35 cellular contexts compared by ENCODE assay signal in the genomic region with DNA sequence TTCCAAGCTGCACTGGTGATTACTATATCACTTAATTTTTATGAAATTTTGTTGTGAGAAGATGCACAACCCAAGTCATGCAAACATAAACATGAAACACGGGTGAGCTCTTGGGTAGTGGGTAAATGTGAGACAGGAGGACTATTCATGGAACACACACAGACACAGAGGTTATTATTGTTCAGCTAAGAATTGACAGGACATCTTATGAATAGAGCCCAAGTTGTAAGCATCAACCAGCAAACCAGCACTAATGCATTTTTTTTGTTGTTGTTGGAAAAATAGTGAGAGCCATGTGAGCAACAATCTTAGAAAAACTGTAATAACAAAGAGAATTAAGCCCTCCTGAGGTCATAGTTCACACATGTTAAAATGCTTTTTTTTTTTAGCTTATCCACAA.
"Had no signal": no experiment of that assay in that cellular context is flagged by ENCODE, and none has a peak within 500 bp of the region (broad histone marks: within the 10 kb centered on the region; RNA-seq: fewer than 3 reads in every experiment).

No MANE protein-coding gene starts in this region.

- H3K36me3 Mint-ChIP-seq: activated CD4-positive, alpha-beta memory T cell treated with anti-CD3 and anti-CD28 coated beads for 36 hours; activated naive CD4-positive, alpha-beta T cell treated with anti-CD3 and anti-CD28 coated beads, Interleukin-2, amount 50 U/mL, for 72 hours; activated naive CD8-positive, alpha-beta T cell treated with anti-CD3 and anti-CD28 coated beads for 36 hours had no signal

- DNase-seq: activated B cell treated with CpG ODN at 0.5 μM for 24 hours; activated CD4-positive, alpha-beta memory T cell treated with anti-CD3 and anti-CD28 coated beads for 36 hours; activated CD4-positive, alpha-beta T cell treated with anti-CD3 and anti-CD28 coated beads for 4 hours; activated CD4-positive, alpha-beta T cell treated with anti-CD3 and anti-CD28 coated beads, Interleukin-2, amount 10 ng/mL, durations not matched to agents 24 days and 14 days; activated CD4-positive, alpha-beta T cell treated with anti-CD3 and anti-CD28 coated beads, Interleukin-2, amount 50 U/mL, for 1 hour; activated CD4-positive, alpha-beta T cell treated with anti-CD3 and anti-CD28 coated beads, Interleukin-2, amount 50 U/mL, for 4 hours; activated CD4-positive, CD25-positive, alpha-beta regulatory T cell treated with anti-CD3 and anti-CD28 coated beads, Interleukin-2, amount 50 U/mL, for 72 hours; activated CD8-positive, alpha-beta memory T cell treated with anti-CD3 and anti-CD28 coated beads, Interleukin-2, amount 50 U/mL, for 4 hours; activated CD8-positive, alpha-beta T cell treated with anti-CD3 and anti-CD28 coated beads for 36 hours; activated effector memory CD4-positive, alpha-beta T cell treated with anti-CD3 and anti-CD28 coated beads, Interleukin-2, amount 50 U/mL, for 16 hours; activated gamma-delta T cell treated with Interleukin-2 at 50 U/mL for 16 hours; activated naive CD4-positive, alpha-beta T cell; activated naive CD4-positive, alpha-beta T cell treated with anti-CD3 and anti-CD28 coated beads for 36 hours; activated naive CD4-positive, alpha-beta T cell treated with anti-CD3 and anti-CD28 coated beads, Interleukin-2, amount 50 U/mL, for 16 hours; activated naive CD8-positive, alpha-beta T cell treated with anti-CD3 and anti-CD28 coated beads for 36 hours; activated T-cell treated with anti-CD3 and anti-CD28 coated beads for 4 hours; activated T-cell treated with anti-CD3 and anti-CD28 coated beads, Interleukin-2, amount 50 U/mL, for 1 hour; activated T-cell treated with anti-CD3 and anti-CD28 coated beads, Interleukin-2, amount 50 U/mL, for 4 hours; activated T-cell treated with anti-CD3 and anti-CD28 coated beads, Interleukin-2, amount 50 U/mL, for 72 hours; adrenal gland; amniotic stem cell; aorta; body of pancreas; brain microvascular endothelial cell; central memory CD4-positive, alpha-beta T cell; T-helper 1 cell; T-helper 2 cell; T-helper 9 cell had no signal

- H3K27ac ChIP-seq: adrenal gland, body of pancreas, brain microvascular endothelial cell, breast epithelium, VCaP had no signal

- H3K9me3 Mint-ChIP-seq: activated B cell treated with CpG ODN at 0.5 μM for 24 hours; activated CD4-positive, alpha-beta memory T cell treated with anti-CD3 and anti-CD28 coated beads for 36 hours; activated CD4-positive, alpha-beta T cell treated with anti-CD3 and anti-CD28 coated beads, Interleukin-2, amount 10 ng/mL, durations not matched to agents 24 days and 14 days; activated CD8-positive, alpha-beta T cell treated with anti-CD3 and anti-CD28 coated beads for 36 hours; activated naive CD4-positive, alpha-beta T cell treated with anti-CD3 and anti-CD28 coated beads for 36 hours; activated naive CD4-positive, alpha-beta T cell treated with anti-CD3 and anti-CD28 coated beads, Interleukin-2, amount 50 U/mL, for 72 hours; activated naive CD8-positive, alpha-beta T cell treated with anti-CD3 and anti-CD28 coated beads for 36 hours; activated T-cell treated with anti-CD3 and anti-CD28 coated beads, Interleukin-2, amount 50 U/mL, for 4 hours; activated T-cell treated with anti-CD3 and anti-CD28 coated beads, Interleukin-2, amount 50 U/mL, for 72 hours; activated T-helper 1 cell treated with anti-CD3 and anti-CD28 coated beads, Interleukin-12 subunit alpha, Interleukin-12 subunit beta, Interleukin-2, Interleukin-4 antibody, amounts not matched to agents 30 ng/mL and 10 ng/mL and 1 ng/mL, durations not matched to agents 14 hours and 24 hours and 36 hours; activated T-helper 17 cell treated with anti-CD3 and anti-CD28 coated beads, Interleukin-2, amount 50 U/mL, for 72 hours; T-helper 1 cell treated with Interleukin-12 subunit alpha and Interleukin-12 subunit beta and Interleukin-4 antibody, amounts not matched to agents 30 μg/mL and 1 μg/mL, for 36 hours; T-helper 2 cell treated with Interferon-gamma antibody and Interleukin-4, amounts not matched to agents 5 μg/mL and 100 μg/mL, for 36 hours had no signal

- H3K27ac Mint-ChIP-seq: activated B cell treated with CpG ODN at 0.5 μM for 24 hours; activated CD4-positive, alpha-beta memory T cell treated with anti-CD3 and anti-CD28 coated beads for 36 hours; activated CD4-positive, alpha-beta T cell treated with anti-CD3 and anti-CD28 coated beads, Interleukin-2, amount 10 ng/mL, durations not matched to agents 24 days and 14 days; activated CD8-positive, alpha-beta T cell treated with anti-CD3 and anti-CD28 coated beads for 36 hours; activated naive CD4-positive, alpha-beta T cell treated with anti-CD3 and anti-CD28 coated beads for 36 hours; activated naive CD4-positive, alpha-beta T cell treated with anti-CD3 and anti-CD28 coated beads, Interleukin-2, amount 50 U/mL, for 72 hours; activated naive CD8-positive, alpha-beta T cell treated with anti-CD3 and anti-CD28 coated beads for 36 hours; activated T-cell treated with anti-CD3 and anti-CD28 coated beads, Interleukin-2, amount 50 U/mL, for 72 hours; activated T-helper 1 cell treated with anti-CD3 and anti-CD28 coated beads, Interleukin-12 subunit alpha, Interleukin-12 subunit beta, Interleukin-2, Interleukin-4 antibody, amounts not matched to agents 30 ng/mL and 10 ng/mL and 1 ng/mL, durations not matched to agents 14 hours and 24 hours and 36 hours; activated T-helper 17 cell treated with anti-CD3 and anti-CD28 coated beads, Interleukin-2, amount 50 U/mL, for 72 hours; T-helper 1 cell treated with Interleukin-12 subunit alpha and Interleukin-12 subunit beta and Interleukin-4 antibody, amounts not matched to agents 30 μg/mL and 1 μg/mL, for 36 hours; T-helper 2 cell treated with Interferon-gamma antibody and Interleukin-4, amounts not matched to agents 5 μg/mL and 100 μg/mL, for 36 hours had no signal

- H3K36me3 ChIP-seq: adrenal gland, brain microvascular endothelial cell, breast epithelium had no signal

- H3K4me1 ChIP-seq: adrenal gland, body of pancreas, breast epithelium had no signal

- H3K4me3 Mint-ChIP-seq: activated B cell treated with CpG ODN at 0.5 μM for 24 hours; activated CD4-positive, alpha-beta memory T cell treated with anti-CD3 and anti-CD28 coated beads for 36 hours; activated CD4-positive, alpha-beta T cell treated with anti-CD3 and anti-CD28 coated beads, Interleukin-2, amount 10 ng/mL, durations not matched to agents 24 days and 14 days; activated CD8-positive, alpha-beta T cell treated with anti-CD3 and anti-CD28 coated beads for 36 hours; activated naive CD4-positive, alpha-beta T cell treated with anti-CD3 and anti-CD28 coated beads for 36 hours; activated naive CD8-positive, alpha-beta T cell treated with anti-CD3 and anti-CD28 coated beads for 36 hours; activated T-cell treated with anti-CD3 and anti-CD28 coated beads, Interleukin-2, amount 50 U/mL, for 4 hours; activated T-cell treated with anti-CD3 and anti-CD28 coated beads, Interleukin-2, amount 50 U/mL, for 72 hours; activated T-helper 1 cell treated with anti-CD3 and anti-CD28 coated beads, Interleukin-12 subunit alpha, Interleukin-12 subunit beta, Interleukin-2, Interleukin-4 antibody, amounts not matched to agents 30 ng/mL and 10 ng/mL and 1 ng/mL, durations not matched to agents 14 hours and 24 hours and 36 hours; activated T-helper 17 cell treated with anti-CD3 and anti-CD28 coated beads, Interleukin-2, amount 50 U/mL, for 72 hours; T-helper 1 cell treated with Interleukin-12 subunit alpha and Interleukin-12 subunit beta and Interleukin-4 antibody, amounts not matched to agents 30 μg/mL and 1 μg/mL, for 36 hours; T-helper 2 cell treated with Interferon-gamma antibody and Interleukin-4, amounts not matched to agents 5 μg/mL and 100 μg/mL, for 36 hours had no signal

- H3K27me3 ChIP-seq: brain microvascular endothelial cell had no signal

- H3K4me3 ChIP-seq: adrenal gland, body of pancreas, breast epithelium had no signal

- H3K9me3 ChIP-seq: adrenal gland, body of pancreas, breast epithelium had no signal

- H3K4me1 Mint-ChIP-seq: activated B cell treated with CpG ODN at 0.5 μM for 24 hours had no signal
